25 cellular contexts compared by ENCODE assay signal in the genomic region with DNA sequence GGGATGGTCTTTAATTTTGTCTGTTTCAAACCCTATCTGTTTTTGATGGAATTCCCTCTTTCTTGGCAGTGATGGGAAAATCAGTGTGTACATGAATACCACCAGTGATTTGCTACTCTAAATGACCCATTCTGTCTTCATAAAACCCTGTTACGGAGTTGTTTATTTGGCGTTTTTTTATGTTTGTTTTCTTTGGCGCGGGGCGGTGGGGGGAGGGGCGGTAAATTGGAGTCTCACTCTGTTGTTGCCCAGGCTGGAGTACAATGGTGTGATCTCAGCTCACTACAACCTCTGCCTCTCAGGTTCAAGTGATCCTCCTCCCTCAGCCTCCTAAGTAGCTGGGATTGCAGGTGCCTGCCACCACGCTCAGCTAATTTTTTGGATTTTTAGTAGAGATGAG. TPM values are rescaled to one million over a fixed set of nuclear protein-coding genes. Genes with fewer than 3 reads are reported as not detected.
DNase-seq lines count a peak whose midpoint lies in the region; ATAC-seq, FAIRE-seq and TF ChIP-seq lines count a peak whose summit lies in the region.
"Had no signal": no experiment of that assay in that cellular context is flagged by ENCODE, and none has a peak within 500 bp of the region (broad histone marks: within the 10 kb centered on the region; RNA-seq: fewer than 3 reads in every experiment).

No MANE protein-coding gene starts in this region.

- H3K27me3 ChIP-seq in Panc1 (ENCODE audit: control insufficient read depth, insufficient read depth, low read length) = no peaks in the 10 kb centered on the region
- no peaks in the 10 kb centered on the region for H3K27me3 ChIP-seq in endothelial cell of umbilical vein (ENCODE audit: control insufficient read depth in 2 of 2, insufficient read depth in 2 of 2, low read length in 2 of 2)
- H3K27me3 ChIP-seq: BE2C; BLaER1 treated with 17β-estradiol and CSF1 and Interleukin-3, amounts not matched to agents 10 nM and 100 nM had no signal

- peaks cover 57% of the 10 kb centered on the region for H3K36me3 ChIP-seq in Panc1 (ENCODE audit: control insufficient read depth, insufficient read depth, low read length)
- peaks cover 10 to 16% of the 10 kb centered on the region in 2 experiments for H3K36me3 ChIP-seq in endothelial cell of umbilical vein (ENCODE audit: control insufficient read depth in 2 of 2, extremely low read depth in 1 of 2, insufficient read depth in 2 of 2, low read length in 2 of 2)

- no peaks in the 10 kb centered on the region for H3K9me1 ChIP-seq in endothelial cell of umbilical vein (replicated peaks; ENCODE audit: control insufficient read depth, extremely low read depth, insufficient read depth, low read length)

- no peak for TF ChIP-seq POLR2A in endothelial cell of umbilical vein (IDR thresholded peaks at IDR 0.05; ENCODE audit: low read depth, low read length)

- H3K9me3 ChIP-seq in Panc1 (ENCODE audit: control insufficient read depth, insufficient read depth, low read depth, low read length) = no peaks in the 10 kb centered on the region
- H3K9me3 ChIP-seq in endothelial cell of umbilical vein (replicated peaks; ENCODE audit: control insufficient read depth, insufficient read depth, low read length) = no peaks in the 10 kb centered on the region
- H3K9me3 ChIP-seq: A549, BE2C had no signal

- in situ Hi-C loops in Panc1 (cut with HindIII; ENCODE audit: low pct_unique_long_range_greater_than_20kb, low sequenced_read_pairs) = no loop called here

- no peaks in the 10 kb centered on the region for H4K20me1 ChIP-seq in endothelial cell of umbilical vein (replicated peaks; ENCODE audit: control insufficient read depth, extremely low read depth, insufficient read depth, low read length)

- CTCF ChIA-PET in Panc1 (lab: Charles Lee) (no interaction called here), endothelial cell of umbilical vein (lab: Charles Lee) (interaction anchor here (1.0 kb wide), 1 partner anchor 10 kb away, joined by 5 read pairs; no protein-coding TSS in a partner anchor)

- no peak for TF ChIP-seq CTCF in C4-2B (conservative IDR thresholded peaks at IDR 0.05)
- TF ChIP-seq CTCF in Panc1 (IDR thresholded peaks at IDR 0.05) = no peak
- no peak for TF ChIP-seq CTCF in endothelial cell of umbilical vein (IDR thresholded peaks at IDR 0.05; ENCODE audit: extremely low read depth in 1 of 2, insufficient read depth in 1 of 2, low read depth in 1 of 2, low read length in 2 of 2)

- POLR2A ChIA-PET in Panc1 (lab: Charles Lee) (no interaction called here), endothelial cell of umbilical vein (lab: Charles Lee) (no interaction called here)

- no peak for FAIRE-seq in endothelial cell of umbilical vein (lab: Jason Lieb, UNC)
- FAIRE-seq: A549, GM12891, GM18507, H1 had no signal

- H3K79me2 ChIP-seq in endothelial cell of umbilical vein (ENCODE audit: control insufficient read depth, insufficient read depth, low read length) = no peaks in the 10 kb centered on the region

- no peak overlapping the region for H3K4me2 ChIP-seq in endothelial cell of umbilical vein (ENCODE audit: insufficient read depth, low read length)
- H3K4me2 ChIP-seq: A549; BLaER1 treated with 17β-estradiol and CSF1 and Interleukin-3, amounts not matched to agents 10 nM and 100 nM had no signal

- ATAC-seq in Panc1 = no peak
- ATAC-seq in left lobe of liver = peak; percentile 24
- ATAC-seq in GM18868 (IDR thresholded peaks at IDR 0.05; ENCODE audit: unreplicated experiment) = no peak
- ATAC-seq: A549, HCT116 had no signal

- intact Hi-C loops in Panc1 (cut with micrococcal nuclease; ENCODE audit: unreplicated experiment) (no loop called here), endothelial cell of umbilical vein (cut with micrococcal nuclease) (no loop called here)

- dilution Hi-C loops in endothelial cell of umbilical vein (cut with MboI; ENCODE audit: extremely low pct_ligation_motif_present, low sequenced_read_pairs) = no loop called here

- TSS peak; percentile 7 for BruUV-seq in Panc1 (replicated peaks; lab: Mats Ljungman, UMichigan)
- no TSS peak for BruUV-seq in endothelial cell of umbilical vein (replicated peaks; lab: Mats Ljungman, UMichigan)

- H3K9ac ChIP-seq in endothelial cell of umbilical vein (replicated peaks; ENCODE audit: extremely low read depth, insufficient read depth, low read length) = no peak overlapping the region
- H3K9ac ChIP-seq: BLaER1 treated with 17β-estradiol and CSF1 and Interleukin-3, amounts not matched to agents 10 nM and 100 nM had no signal

- no peak for DNase-seq in Panc1 (ENCODE audit: low read depth, low spot score)
- peak; percentile 26 for DNase-seq in endothelial cell of umbilical vein (ENCODE audit: low read depth, low spot score)
- DNase-seq in left lobe of liver (ENCODE audit: low spot score) = no peak
- no peak for DNase-seq in SW 1271 (lab: John Stamatoyannopoulos, UW)
- DNase-seq in NCI-H146 treated with DMSO at 0.1 percent for 48 hours (lab: John Stamatoyannopoulos, UW; ENCODE audit: unreplicated experiment) = no peak
- DNase-seq: 8988T; ACHN; AML-193; BE2C; Calu3; CD4-positive, alpha-beta memory T cell; COR-L47; DMS53; DMS79 treated with DMSO at 0.1 percent for 48 hours; GF-D8; H7; HFFc6 had no signal

- H3K27ac ChIP-seq in C4-2B (0 out of 2 replicates have a peak overlapping the region, but pooled peaks have one; percentile 19), Panc1 (ENCODE audit: low read length) (no peak overlapping the region), endothelial cell of umbilical vein (ENCODE audit: insufficient read depth, low read depth, low read length) (no peak overlapping the region)
- H3K27ac ChIP-seq: A549; BLaER1 treated with 17β-estradiol and CSF1 and Interleukin-3, amounts not matched to agents 10 nM and 100 nM had no signal

- H3K4me3 ChIP-seq in Panc1 (ENCODE audit: low read depth in 2 of 2, low read length in 2 of 2) (no peak overlapping the region), endothelial cell of umbilical vein (replicated peaks in 1 of 3; ENCODE audit: insufficient read depth in 1 of 3, low read depth in 1 of 3, low read length in 3 of 3) (no peak overlapping the region)
- H3K4me3 ChIP-seq: A549; BLaER1 treated with 17β-estradiol and CSF1 and Interleukin-3, amounts not matched to agents 10 nM and 100 nM had no signal

- H2AFZ ChIP-seq in endothelial cell of umbilical vein (ENCODE audit: low read depth, low read length) = no peak overlapping the region

- H3K4me1 ChIP-seq in Panc1 (ENCODE audit: control insufficient read depth, insufficient read depth, low read length) (peaks cover 9% of the 10 kb centered on the region; the same call in 1 of the 2 replicates), endothelial cell of umbilical vein (ENCODE audit: control insufficient read depth, extremely low read depth, insufficient read depth, low read length) (no peaks in the 10 kb centered on the region)

TF ChIP-seq in endothelial cell of umbilical vein, 7 proteins besides CTCF, POLR2A, EP300 and RAD21:
- TF ChIP-seq MYC (IDR thresholded peaks at IDR 0.05; ENCODE audit: low read depth, low read length) = no peak
- no peak for TF ChIP-seq POLR2AphosphoS5 (IDR thresholded peaks at IDR 0.05; ENCODE audit: insufficient read depth, low read depth, low read length)
- no peak for TF ChIP-seq JUN (IDR thresholded peaks at IDR 0.05; ENCODE audit: borderline replicate concordance, insufficient read depth, insufficient read length, low read depth)
- no peak for TF ChIP-seq EZH2 (IDR thresholded peaks at IDR 0.05; ENCODE audit: borderline replicate concordance, low read depth, low read length, severe bottlenecking)
- TF ChIP-seq GATA2 (IDR thresholded peaks at IDR 0.05; ENCODE audit: insufficient read depth, insufficient read length, low read depth, low read length) = no peak
- TF ChIP-seq MAX (IDR thresholded peaks at IDR 0.05; ENCODE audit: insufficient read depth, insufficient read length) = no peak
- no peak for TF ChIP-seq FOS (IDR thresholded peaks at IDR 0.05; ENCODE audit: borderline replicate concordance, insufficient read depth, low read length)

RNA-seq across cellular contexts. Expression of gene RASL10B, which starts 38.6 kb away (rescaled TPM):
- 4.3 TPM for total RNA-seq in Panc1 (2021; ENCODE audit: unreplicated experiment)
- polyA plus RNA-seq in Panc1 (2012; ENCODE audit: insufficient read length) = 3.3 TPM
- 0.71 and 0.78 TPM in 2 replicates for total RNA-seq in endothelial cell of umbilical vein
- 0.19 and 0.29 TPM in 2 replicates for polyA plus RNA-seq in endothelial cell of umbilical vein
- polyA plus RNA-seq in endothelial cell of umbilical vein (2011; cell fraction: cytosol; rRNA removed) = 0.10 and 0.16 TPM in 2 replicates
- 0.36 and 0.43 TPM in 2 replicates for polyA plus RNA-seq in endothelial cell of umbilical vein (2011; cell fraction: nucleus; rRNA removed)
- 0.36 and 0.52 TPM in 2 replicates for polyA plus RNA-seq in endothelial cell of umbilical vein (2012)
- 0.34 and 1.5 TPM in 2 replicates for polyA minus RNA-seq in endothelial cell of umbilical vein
- not detected for polyA minus RNA-seq in endothelial cell of umbilical vein (2011; cell fraction: cytosol; rRNA and poly(A)+ RNA removed)
- 0.29 and 0.91 TPM in 2 replicates for polyA minus RNA-seq in endothelial cell of umbilical vein (2011; cell fraction: nucleus; rRNA and poly(A)+ RNA removed)
- total RNA-seq in left lobe of liver = 2.3 TPM
